8 cellular contexts compared by ENCODE assay signal in the genomic region with DNA sequence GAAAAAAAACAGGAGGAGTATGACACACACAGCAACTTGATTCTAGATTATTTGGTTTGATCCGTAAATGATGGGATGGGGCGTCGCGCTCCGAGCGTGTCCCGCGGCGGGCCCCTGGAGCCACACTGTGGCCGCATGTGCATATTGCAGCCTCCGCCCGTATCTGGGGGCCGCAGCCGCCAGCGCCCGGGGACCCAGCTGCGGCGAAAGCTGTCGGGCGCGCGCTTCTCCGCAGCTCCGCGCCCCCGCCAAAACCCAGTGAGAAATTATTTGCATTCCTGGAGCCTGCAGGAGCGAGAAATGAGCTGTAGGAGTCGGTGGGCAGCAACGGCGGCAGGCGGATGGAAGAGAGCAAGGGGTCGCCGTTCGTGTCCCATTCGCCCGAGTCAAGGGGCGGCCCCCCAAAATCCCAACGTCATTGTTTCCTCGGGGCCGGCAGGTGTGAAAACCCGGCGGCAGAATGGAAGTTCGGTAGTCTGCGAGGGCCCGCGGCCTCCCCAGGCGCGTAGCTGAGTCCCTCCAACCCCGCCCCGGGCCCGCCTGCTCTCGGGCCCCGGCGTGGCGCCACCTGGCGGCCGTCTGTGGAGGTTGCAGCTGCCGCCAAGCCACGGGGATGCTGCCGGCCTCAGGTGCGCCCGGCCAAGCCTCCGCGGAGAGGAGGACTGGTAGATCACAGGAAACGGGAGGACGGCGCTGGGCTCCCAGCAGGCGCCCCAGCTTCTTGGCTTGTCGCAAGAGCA.
DNase-seq lines count a peak whose midpoint lies in the region; ATAC-seq, FAIRE-seq and TF ChIP-seq lines count a peak whose summit lies in the region.
"Not testable (repeated sequence)": the region's sequence is repeated elsewhere in the genome, so short reads cannot be mapped to it uniquely, and the experiment has no call there.

No MANE protein-coding gene starts in this region.

- H3K4me1 ChIP-seq in mammary epithelial cell (ENCODE audit: insufficient read depth, low read length); kidney (ENCODE audit: control insufficient read depth in 1 of 2, insufficient read depth in 1 of 2, low read depth in 1 of 2, low read length in 2 of 2); spleen: not testable (repeated sequence)

- H3K9me3 ChIP-seq in mammary epithelial cell (replicated peaks; ENCODE audit: insufficient read depth, low read length); kidney (ENCODE audit: control insufficient read depth in 1 of 2, low read length in 2 of 2); spleen: not testable (repeated sequence)

- in situ Hi-C loops in mammary epithelial cell (cut with MboI; ENCODE audit: low sequenced_read_pairs in 2 of 2), result not testable (repeated sequence)

- H3K36me3 ChIP-seq in mammary epithelial cell (ENCODE audit: insufficient read depth, low read length); kidney (ENCODE audit: control insufficient read depth in 1 of 2, insufficient read depth in 2 of 2, low read length in 2 of 2); spleen: not testable (repeated sequence)

- TF ChIP-seq CTCF in AG04449 (IDR thresholded peaks at IDR 0.05; ENCODE audit: insufficient read depth, low read length, missing control alignments) (peak; percentile 65), mammary epithelial cell (conservative IDR thresholded peaks at IDR 0.05 in 1 of 2, IDR thresholded peaks at IDR 0.05 in 1 of 2; ENCODE audit: extremely low read depth in 1 of 2, insufficient read depth in 1 of 2, low read depth in 1 of 2, low read length in 2 of 2) (peak; percentile 25 to 56), kidney (IDR thresholded peaks at IDR 0.05; ENCODE audit: borderline replicate concordance, extremely low read depth, insufficient read depth) (peak; percentile 54), spleen (IDR thresholded peaks at IDR 0.05 in 8 of 11, conservative IDR thresholded peaks at IDR 0.05 in 3 of 11) (peak; percentile 54 to 90 (median 69))

- ATAC-seq in GM19023 (IDR thresholded peaks at IDR 0.05; ENCODE audit: unreplicated experiment) (peak; percentile 97), HG03108 (IDR thresholded peaks at IDR 0.05; ENCODE audit: unreplicated experiment) (peak; percentile 88)

- intact Hi-C loops in mammary epithelial cell (cut with micrococcal nuclease); kidney (cut with DNase I); spleen (cut with DNase I; ENCODE audit: low total_unique reads): not testable (repeated sequence)

- WGBS in mammary epithelial cell (ENCODE audit: low coverage, missing lambda C conversion rate), result 0% methylated on average over 8 of the region's 69 CpGs
- 0 to 1% (median 0%) methylated on average over 34 to 53 of the region's 69 CpGs; no CpG with 5 or more reads in 2 of the 5 donors for WGBS in spleen, 5 donors

- not testable (repeated sequence) for H3K79me2 ChIP-seq in mammary epithelial cell (ENCODE audit: insufficient read depth, low read length)

- POLR2A ChIA-PET in AG04449 (lab: Yijun Ruan, JAX), result not testable (repeated sequence)

- H3K27me3 ChIP-seq in mammary epithelial cell (ENCODE audit: insufficient read depth, low read length); spleen (replicated peaks in 1 of 7): not testable (repeated sequence)

- H2AFZ ChIP-seq in mammary epithelial cell (ENCODE audit: low read depth, low read length), result peak overlapping the region; percentile 71

- FAIRE-seq in kidney (lab: Jason Lieb, UNC), result not testable (repeated sequence)

- not testable (repeated sequence) for BruUV-seq in mammary epithelial cell (replicated peaks; lab: Mats Ljungman, UMichigan)

- dilution Hi-C loops in mammary epithelial cell (cut with HindIII; ENCODE audit: low sequenced_read_pairs), result not testable (repeated sequence)

- H3K9ac ChIP-seq in mammary epithelial cell (ENCODE audit: insufficient read depth, low read length); kidney (ENCODE audit: low read length in 2 of 2): not testable (repeated sequence)

- not testable (repeated sequence) for DNase-seq in AG04449 (ENCODE audit: low read depth, low spot score)
- peak; percentile 76 for DNase-seq in NCI-H345 (lab: John Stamatoyannopoulos, UW)
- DNase-seq in activated CD4-positive, CD25-positive, alpha-beta regulatory T cell treated with anti-CD3 and anti-CD28 coated beads, Interleukin-2, amount 50 U/mL, for 72 hours, result peak; percentile 87
- peak; percentile 81 for DNase-seq in mammary epithelial cell
- peak; percentile 89 for DNase-seq in kidney
- DNase-seq in spleen, result peak; percentile 97

- not testable (repeated sequence) for TF ChIP-seq POLR2A in spleen (IDR thresholded peaks at IDR 0.05)

- peak overlapping the region; percentile 20; the same call in 1 of the 2 replicates for H3K4me3 ChIP-seq in AG04449 (ENCODE audit: low read depth, low read length)
- H3K4me3 ChIP-seq in mammary epithelial cell (replicated peaks in 1 of 3; ENCODE audit: insufficient read depth in 1 of 3, low read depth in 2 of 3, low read length in 3 of 3), result peak overlapping the region in 2 of 3 experiments; percentile 20 to 37
- not testable (repeated sequence) for H3K4me3 ChIP-seq in kidney (ENCODE audit: low read length in 2 of 2)
- H3K4me3 ChIP-seq in spleen, result peak overlapping the region in 6 of 8 donors; percentile 19 to 62 (median 39)

- CTCF ChIA-PET in AG04449 (lab: Yijun Ruan, JAX); mammary epithelial cell (lab: Charles Lee; ENCODE audit: low non-redundant PET): not testable (repeated sequence)

- H3K4me2 ChIP-seq in mammary epithelial cell (ENCODE audit: insufficient read depth, low read depth, low read length), result peak overlapping the region; percentile 47

- not testable (repeated sequence) for H4K20me1 ChIP-seq in mammary epithelial cell (ENCODE audit: insufficient read depth, low read length)

- not testable (repeated sequence) for H3K27ac ChIP-seq in mammary epithelial cell (ENCODE audit: insufficient read depth, low read depth, low read length); kidney (ENCODE audit: low read depth in 2 of 2, low read length in 2 of 2)
- H3K27ac ChIP-seq in spleen, result peak overlapping the region in 7 of 8 donors; percentile 60 to 84 (median 78)
